Comparison of ENCODE assay signal across 10 cellular contexts in genomic region chr1:188027613-188028012, GRCh38.
DNase-seq lines count a peak whose midpoint lies in the region; ATAC-seq and TF ChIP-seq lines count a peak whose summit lies in the region.
"Had no signal": no experiment of that assay in that cellular context is flagged by ENCODE, and none has a peak within 500 bp of the region (broad histone marks: within the 10 kb centered on the region; RNA-seq: fewer than 3 reads in every experiment).

No MANE protein-coding gene starts in this region.

- peaks cover 11% of the 10 kb centered on the region for H3K4me1 Mint-ChIP-seq in neural crest cell
- H3K4me1 Mint-ChIP-seq in activated naive CD8-positive, alpha-beta T cell treated with anti-CD3 and anti-CD28 coated beads for 36 hours, result no peaks in the 10 kb centered on the region

- peak in 1 of 2 experiments; percentile 73 for DNase-seq in SJSA1 (ENCODE audit: low read depth in 1 of 2, low spot score in 2 of 2)
- DNase-seq in neural crest cell (ENCODE audit: low read depth, low spot score), result no peak
- DNase-seq in stimulated activated CD4-positive, alpha-beta T cell treated with anti-CD3 and anti-CD28 coated beads, Interleukin-4, amount 100 ng/mL, for 24 hours, result no peak
- no peak for DNase-seq in activated naive CD8-positive, alpha-beta T cell treated with anti-CD3 and anti-CD28 coated beads for 36 hours
- DNase-seq in activated effector memory CD4-positive, alpha-beta T cell treated with anti-CD3 and anti-CD28 coated beads, Interleukin-2, amount 50 U/mL, for 16 hours, result no peak
- DNase-seq: Peyer's patch had no signal

- peaks cover 15% of the 10 kb centered on the region for H3K4me1 ChIP-seq in SJSA1 (replicated peaks)
- H3K4me1 ChIP-seq: Peyer's patch, right atrium auricular region had no signal

- H3K27me3 Mint-ChIP-seq in neural crest cell (ENCODE audit: low read depth), result no peaks in the 10 kb centered on the region
- H3K27me3 Mint-ChIP-seq in activated naive CD8-positive, alpha-beta T cell treated with anti-CD3 and anti-CD28 coated beads for 36 hours, result no peaks in the 10 kb centered on the region

- H3K4me3 Mint-ChIP-seq in neural crest cell, result no peak overlapping the region
- no peak overlapping the region for H3K4me3 Mint-ChIP-seq in activated naive CD8-positive, alpha-beta T cell treated with anti-CD3 and anti-CD28 coated beads for 36 hours

- no peak for TF ChIP-seq POLR2A in GM18505 (IDR thresholded peaks at IDR 0.05; ENCODE audit: borderline replicate concordance, extremely low read depth, insufficient read depth, insufficient read length)

- peaks cover 3% of the 10 kb centered on the region for H3K9me3 Mint-ChIP-seq in neural crest cell
- H3K9me3 Mint-ChIP-seq in activated naive CD8-positive, alpha-beta T cell treated with anti-CD3 and anti-CD28 coated beads for 36 hours, result peaks cover 2% of the 10 kb centered on the region

- peak overlapping the region; percentile 75 for H3K27ac ChIP-seq in SJSA1
- H3K27ac ChIP-seq: Peyer's patch, right atrium auricular region had no signal

- H3K4me3 ChIP-seq in SJSA1, result no peak overlapping the region
- H3K4me3 ChIP-seq: Peyer's patch, right atrium auricular region had no signal

- H3K36me3 ChIP-seq in SJSA1, result no peaks in the 10 kb centered on the region
- H3K36me3 ChIP-seq: Peyer's patch, right atrium auricular region had no signal

- ATAC-seq in GM18505 (IDR thresholded peaks at IDR 0.05; ENCODE audit: unreplicated experiment), result peak; percentile 78
- ATAC-seq in HG02840 (IDR thresholded peaks at IDR 0.05; ENCODE audit: low FRiP score, unreplicated experiment), result peak; percentile 88
- no peak for ATAC-seq in HG03457 (IDR thresholded peaks at IDR 0.05; ENCODE audit: unreplicated experiment)

- H3K27me3 ChIP-seq in SJSA1 (replicated peaks), result no peaks in the 10 kb centered on the region
- H3K27me3 ChIP-seq: Peyer's patch, right atrium auricular region had no signal

- H3K9me3 ChIP-seq in SJSA1 (replicated peaks), result no peaks in the 10 kb centered on the region
- H3K9me3 ChIP-seq: Peyer's patch, right atrium auricular region had no signal

- no peak for TF ChIP-seq CTCF in neural crest cell (conservative IDR thresholded peaks at IDR 0.05)

- H3K27ac Mint-ChIP-seq in neural crest cell (ENCODE audit: unreplicated experiment), result peak overlapping the region; percentile 24
- no peak overlapping the region for H3K27ac Mint-ChIP-seq in activated naive CD8-positive, alpha-beta T cell treated with anti-CD3 and anti-CD28 coated beads for 36 hours

- no peaks in the 10 kb centered on the region for H3K36me3 Mint-ChIP-seq in neural crest cell (ENCODE audit: low read depth)
- H3K36me3 Mint-ChIP-seq in activated naive CD8-positive, alpha-beta T cell treated with anti-CD3 and anti-CD28 coated beads for 36 hours, result no peaks in the 10 kb centered on the region
